In genomic region chr16:10541396-10541795, GRCh38 we compare ENCODE assay signal across 18 cellular contexts. TPM values are rescaled to one million over a fixed set of nuclear protein-coding genes. Genes with fewer than 3 reads are reported as not detected.
"Had no signal": no experiment of that assay in that cellular context is flagged by ENCODE, and none has a peak within 500 bp of the region (broad histone marks: within the 10 kb centered on the region; RNA-seq: fewer than 3 reads in every experiment).

No MANE protein-coding gene starts in this region.

- H3K4me1 ChIP-seq: neural progenitor cell, psoas muscle, vagina had no signal

- DNase-seq: activated CD4-positive, alpha-beta T cell treated with anti-CD3 and anti-CD28 coated beads, Interleukin-2, amount 50 U/mL, for 48 hours; activated gamma-delta T cell treated with Interleukin-2 at 50 U/mL for 16 hours; amniotic stem cell; effector CD8-positive, alpha-beta T cell; hippocampal formation; left colon; mammary epithelial cell; naive B cell; psoas muscle; stimulated activated CD4-positive, alpha-beta T cell treated with anti-CD3 and anti-CD28 coated beads, Interleukin-12 subunit alpha, Interleukin-12 subunit beta, amount 100 ng/mL, for 4 hours; stimulated activated CD4-positive, alpha-beta T cell treated with anti-CD3 and anti-CD28 coated beads, Interleukin-1b, Interleukin-23, amount 100 ng/mL, for 48 hours; stimulated activated naive CD4-positive, alpha-beta T cell treated with Interleukin-2 at 50 U/mL for 16 hours; SW 1271; tibial artery had no signal

- H3K27me3 ChIP-seq: esophagus muscularis mucosa, neural progenitor cell, tibial artery, vagina had no signal

- ATAC-seq: left colon, psoas muscle had no signal

- H3K36me3 ChIP-seq: neural progenitor cell had no signal

- H3K4me3 ChIP-seq: esophagus muscularis mucosa, neural progenitor cell, psoas muscle, tibial artery, vagina had no signal

- H3K27ac ChIP-seq: esophagus muscularis mucosa, neural progenitor cell, psoas muscle, tibial artery, vagina had no signal

- H3K9me3 ChIP-seq: esophagus muscularis mucosa, psoas muscle, tibial artery, vagina had no signal

RNA-seq across cellular contexts. Expression of gene EMP2, which starts 39.0 kb away (rescaled TPM):
- total RNA-seq: T-helper 2 cell treated with Interferon-gamma antibody and Interleukin-4, amounts not matched to agents 100 ng/mL and 5 ng/mL, for 36 hours had no signal
